20 cellular contexts compared by ENCODE assay signal in genomic region chr3:52068055-52068704, GRCh38. TPM values are rescaled to one million over a fixed set of nuclear protein-coding genes. Genes with fewer than 3 reads are reported as not detected.
A peak's percentile ranks its signal among the peaks of the same experiment; 100 is the strongest.
DNase-seq lines count a peak whose midpoint lies in the region; ATAC-seq, FAIRE-seq and TF ChIP-seq lines count a peak whose summit lies in the region.
"Had no signal": no experiment of that assay in that cellular context is flagged by ENCODE, and none has a peak within 500 bp of the region (broad histone marks: within the 10 kb centered on the region; RNA-seq: fewer than 3 reads in every experiment).

No MANE protein-coding gene starts in this region.

- no peak overlapping the region for H3K4me3 Mint-ChIP-seq in glutamatergic neuron (ENCODE audit: unreplicated experiment)
- H3K4me3 Mint-ChIP-seq in Caco-2 (ENCODE audit: unreplicated experiment) = no peak overlapping the region
- H3K4me3 Mint-ChIP-seq: activated T-helper 17 cell treated with anti-CD3 and anti-CD28 coated beads, Interleukin-2, amount 50 U/mL, for 72 hours; B cell; central memory CD8-positive, alpha-beta T cell; natural killer cell treated with Interleukin-12 subunit alpha and Interleukin-12 subunit beta and Interleukin-15 and Interleukin-18, amount 100 ng/mL, for 72 hours had no signal

- no peaks in the 10 kb centered on the region for H3K9me3 ChIP-seq in smooth muscle cell (replicated peaks; ENCODE audit: low read depth)
- H3K9me3 ChIP-seq in HepG2 (ENCODE audit: low read length) = no peaks in the 10 kb centered on the region
- no peaks in the 10 kb centered on the region for H3K9me3 ChIP-seq in Caco-2
- H3K9me3 ChIP-seq: prostate gland had no signal

- CTCF ChIA-PET in HepG2 (lab: Yijun Ruan, JAX; ENCODE audit: low intra/inter-chr PET ratio, low total read pairs) = no interaction called here
- CTCF ChIA-PET in Caco-2 (lab: Charles Lee) = no interaction called here

- H3K9me3 Mint-ChIP-seq in glutamatergic neuron (ENCODE audit: unreplicated experiment) (no peaks in the 10 kb centered on the region), Caco-2 (ENCODE audit: unreplicated experiment) (no peaks in the 10 kb centered on the region)
- H3K9me3 Mint-ChIP-seq: activated T-helper 17 cell treated with anti-CD3 and anti-CD28 coated beads, Interleukin-2, amount 50 U/mL, for 72 hours; central memory CD8-positive, alpha-beta T cell; natural killer cell treated with Interleukin-12 subunit alpha and Interleukin-12 subunit beta and Interleukin-15 and Interleukin-18, amount 100 ng/mL, for 72 hours had no signal

- H3K4me2 ChIP-seq in smooth muscle cell (peak overlapping the region; percentile 74), HepG2 (ENCODE audit: low read depth, low read length) (no peak overlapping the region)
- H3K4me2 ChIP-seq: KMS-11 had no signal

- TF ChIP-seq CTCF in HFF-Myc (IDR thresholded peaks at IDR 0.05; ENCODE audit: low read depth, low read length, missing control alignments) (no peak), glutamatergic neuron (IDR thresholded peaks at IDR 0.05; ENCODE audit: partially characterized antibody, unreplicated experiment) (no peak), smooth muscle cell (IDR thresholded peaks at IDR 0.05; ENCODE audit: borderline replicate concordance, insufficient read depth, poor library complexity, severe bottlenecking) (no peak), HepG2 (CRISPR knock-in tag; IDR thresholded peaks at IDR 0.05) (no peak), Caco-2 (IDR thresholded peaks at IDR 0.05; ENCODE audit: insufficient read depth in 1 of 2, low read depth in 1 of 2, low read length in 1 of 2, severe bottlenecking in 1 of 2, unreplicated experiment in 1 of 2) (no peak)

- FAIRE-seq in HepG2 (lab: Jason Lieb, UNC) = no peak

- DNase-seq in HFF-Myc (ENCODE audit: extremely low read depth, low read depth) (peak; percentile 88), amniotic epithelial cell (ENCODE audit: low read depth) (peak; percentile 46), glutamatergic neuron (peak; percentile 43), smooth muscle cell (lab: John Stamatoyannopoulos, UW; ENCODE audit: unreplicated experiment) (no peak), HepG2 (ENCODE audit: low spot score) (no peak), Caco-2 (no peak), left colon (no peak)
- DNase-seq: Calu3; effector memory CD4-positive, alpha-beta T cell; GM23248; islet precursor cell; NCI-H1048; NCI-H524; stimulated activated CD4-positive, alpha-beta T cell treated with anti-CD3 and anti-CD28 coated beads, Interleukin-12 subunit alpha, Interleukin-12 subunit beta, amount 100 ng/mL, for 4 hours had no signal

- H3K4me1 ChIP-seq in smooth muscle cell (ENCODE audit: low read depth) (peaks cover 14% of the 10 kb centered on the region), HepG2 (ENCODE audit: insufficient read depth, low read length) (peaks cover 24% of the 10 kb centered on the region), Caco-2 (no peaks in the 10 kb centered on the region)
- H3K4me1 ChIP-seq: prostate gland had no signal

- TF ChIP-seq EP300 in HepG2 (IDR thresholded peaks at IDR 0.05; ENCODE audit: low read depth in 2 of 2, low read length in 2 of 2) (no peak), HepG2 (CRISPR knock-in tag; IDR thresholded peaks at IDR 0.05; ENCODE audit: borderline replicate concordance) (no peak)

- H4K20me1 ChIP-seq in smooth muscle cell (ENCODE audit: low read depth) (no peaks in the 10 kb centered on the region), HepG2 (ENCODE audit: insufficient read depth, low read length) (no peaks in the 10 kb centered on the region)

- no peak for TF ChIP-seq RAD21 in HepG2 (CRISPR knock-in tag; IDR thresholded peaks at IDR 0.05)

- no peaks in the 10 kb centered on the region for H3K27me3 ChIP-seq in smooth muscle cell (ENCODE audit: low read depth)
- peaks cover 6 to 26% of the 10 kb centered on the region in 2 experiments for H3K27me3 ChIP-seq in HepG2 (ENCODE audit: control insufficient read depth in 1 of 2, insufficient read depth in 2 of 2, low read length in 2 of 2)
- H3K27me3 ChIP-seq in Caco-2 (replicated peaks; ENCODE audit: control insufficient read depth, insufficient read depth, low read length) = no peaks in the 10 kb centered on the region

- H3K27ac ChIP-seq in smooth muscle cell (ENCODE audit: low read depth) (peak overlapping the region; percentile 83), HepG2 (ENCODE audit: extremely low read length, insufficient read depth, low read length) (no peak overlapping the region)
- H3K27ac ChIP-seq: GM23248, KMS-11, prostate gland had no signal

- ATAC-seq in HepG2 (no peak), left colon (no peak)
- ATAC-seq: activated T-helper 17 cell treated with anti-CD3 and anti-CD28 coated beads, Interleukin-2, amount 50 U/mL, for 72 hours; natural killer cell treated with Interleukin-12 subunit alpha and Interleukin-12 subunit beta and Interleukin-15 and Interleukin-18, amount 100 ng/mL, for 72 hours had no signal

- H3K9ac ChIP-seq in smooth muscle cell (ENCODE audit: low read depth) (peak overlapping the region; percentile 0), HepG2 (ENCODE audit: insufficient read depth, low read depth, low read length) (no peak overlapping the region)
- H3K9ac ChIP-seq: GM23248, KMS-11 had no signal

- no peak for TF ChIP-seq POLR2A in HepG2 (IDR thresholded peaks at IDR 0.05; ENCODE audit: insufficient read depth in 1 of 2, low read depth in 2 of 2, low read length in 2 of 2)

- BruUV-seq in HepG2 (replicated peaks; lab: Mats Ljungman, UMichigan) (no TSS peak), Caco-2 (replicated peaks; lab: Mats Ljungman, UMichigan) (no TSS peak)

- H3F3A ChIP-seq in smooth muscle cell (ENCODE audit: low read depth) = no peaks in the 10 kb centered on the region

- in situ Hi-C loops in HepG2 (cut with HindIII; ENCODE audit: extremely low pct_ligation_motif_present, low pct_unique_long_range_greater_than_20kb) = no loop called here

- 16% methylated on average over 13 of the region's 14 CpGs for WGBS in smooth muscle cell (ENCODE audit: low lambda C conversion rate)
- WGBS in HepG2 (ENCODE audit: low lambda C conversion rate) = 71% methylated on average over 7 of the region's 14 CpGs

- H3K4me1 Mint-ChIP-seq in glutamatergic neuron (ENCODE audit: low read depth, unreplicated experiment) = peaks cover 5% of the 10 kb centered on the region
- no peaks in the 10 kb centered on the region for H3K4me1 Mint-ChIP-seq in Caco-2 (ENCODE audit: low read depth, unreplicated experiment)
- H3K4me1 Mint-ChIP-seq: activated T-helper 17 cell treated with anti-CD3 and anti-CD28 coated beads, Interleukin-2, amount 50 U/mL, for 72 hours had no signal

- peak overlapping the region; percentile 73 for H2AFZ ChIP-seq in smooth muscle cell (ENCODE audit: low read depth)
- H2AFZ ChIP-seq in HepG2 (ENCODE audit: low read length) = no peak overlapping the region
- H2AFZ ChIP-seq: GM23248 had no signal

- H3K36me3 ChIP-seq in smooth muscle cell (ENCODE audit: low read depth) (no peaks in the 10 kb centered on the region), HepG2 (replicated peaks in 1 of 2; ENCODE audit: control insufficient read depth in 1 of 2, insufficient read depth in 2 of 2, low read length in 2 of 2) (no peaks in the 10 kb centered on the region), Caco-2 (ENCODE audit: control insufficient read depth, insufficient read depth, low read length) (no peaks in the 10 kb centered on the region)
- H3K36me3 ChIP-seq: prostate gland had no signal

- H3K79me2 ChIP-seq in smooth muscle cell (ENCODE audit: low read depth) (no peaks in the 10 kb centered on the region), HepG2 (ENCODE audit: insufficient read depth, low read length) (no peaks in the 10 kb centered on the region)

- POLR2A ChIA-PET in HepG2 (lab: Yijun Ruan, JAX) (no interaction called here), Caco-2 (lab: Charles Lee) (no interaction called here)

- H3K36me3 Mint-ChIP-seq in glutamatergic neuron (ENCODE audit: unreplicated experiment) (no peaks in the 10 kb centered on the region), Caco-2 (ENCODE audit: insufficient read depth, unreplicated experiment) (peaks cover 5% of the 10 kb centered on the region)
- H3K36me3 Mint-ChIP-seq: natural killer cell treated with Interleukin-12 subunit alpha and Interleukin-12 subunit beta and Interleukin-15 and Interleukin-18, amount 100 ng/mL, for 72 hours had no signal

- H3K27me3 Mint-ChIP-seq in glutamatergic neuron (ENCODE audit: unreplicated experiment) (peaks cover 10% of the 10 kb centered on the region), Caco-2 (ENCODE audit: insufficient read depth, unreplicated experiment) (no peaks in the 10 kb centered on the region)
- H3K27me3 Mint-ChIP-seq: activated T-helper 17 cell treated with anti-CD3 and anti-CD28 coated beads, Interleukin-2, amount 50 U/mL, for 72 hours; B cell; central memory CD8-positive, alpha-beta T cell; natural killer cell treated with Interleukin-12 subunit alpha and Interleukin-12 subunit beta and Interleukin-15 and Interleukin-18, amount 100 ng/mL, for 72 hours had no signal

- H3K4me3 ChIP-seq in HFF-Myc (replicated peaks; ENCODE audit: low read depth, low read length) (0 out of 2 replicates have a peak overlapping the region, but pooled peaks have one; percentile 4), smooth muscle cell (no peak overlapping the region), HepG2 (replicated peaks in 1 of 3; ENCODE audit: insufficient read depth in 1 of 3, low read depth in 2 of 3, low read length in 3 of 3) (no peak overlapping the region), Caco-2 (ENCODE audit: low read depth, low read length) (no peak overlapping the region)
- H3K4me3 ChIP-seq: GM23248, prostate gland had no signal

- H3K27ac Mint-ChIP-seq in glutamatergic neuron (ENCODE audit: unreplicated experiment) = no peak overlapping the region
- H3K27ac Mint-ChIP-seq in Caco-2 (ENCODE audit: unreplicated experiment) = no peak overlapping the region
- H3K27ac Mint-ChIP-seq: activated T-helper 17 cell treated with anti-CD3 and anti-CD28 coated beads, Interleukin-2, amount 50 U/mL, for 72 hours; B cell had no signal

- intact Hi-C loops in HepG2 (cut with micrococcal nuclease; ENCODE audit: unreplicated experiment) = no loop called here
- intact Hi-C loops in Caco-2 (cut with micrococcal nuclease; ENCODE audit: unreplicated experiment) = no loop called here
- intact Hi-C loops in left colon (cut with DNase I, micrococcal nuclease) = no loop called here

RNA-seq across cellular contexts. Expression of gene DUSP7, which starts 11.8 kb away (rescaled TPM):
- total RNA-seq in glutamatergic neuron (ENCODE audit: unreplicated experiment) = 9.5 TPM
- 25.0 and 26.8 TPM in 2 replicates for total RNA-seq in smooth muscle cell
- 12.4 and 13.3 TPM in 2 replicates for polyA plus RNA-seq in smooth muscle cell
- total RNA-seq in HepG2 (2016; rRNA removed; fragmentation: Illumina TruSeq; extraction: Trizol) = 6.6 and 7.3 TPM in 2 replicates
- 4.7 and 5.1 TPM in 2 replicates for total RNA-seq in HepG2 (2016; cell fraction: cytosol; rRNA removed; fragmentation: Illumina TruSeq; extraction: Trizol; ENCODE audit: low read depth)
- 5.1 and 7.0 TPM in 2 replicates for total RNA-seq in HepG2 (2016; cell fraction: insoluble cytoplasmic fraction; rRNA removed; fragmentation: Illumina TruSeq; extraction: Trizol)
- 14.7 and 15.2 TPM in 2 replicates for total RNA-seq in HepG2 (2016; cell fraction: membrane; rRNA removed; fragmentation: Illumina TruSeq; extraction: Trizol)
- 4.6 and 4.7 TPM in 2 replicates for total RNA-seq in HepG2 (2016; cell fraction: nucleus; rRNA removed; fragmentation: Illumina TruSeq; extraction: Trizol)
- 8.7 and 8.8 TPM in 2 replicates for polyA plus RNA-seq in HepG2 (2011; rRNA removed)
- 8.3 and 10.5 TPM in 2 replicates for polyA plus RNA-seq in HepG2 (2011; cell fraction: cytosol; rRNA removed)
- polyA plus RNA-seq in HepG2 (2011; cell fraction: nucleus; rRNA removed) = 5.7 and 6.3 TPM in 2 replicates
- 2.9 and 3.4 TPM in 2 replicates for polyA plus RNA-seq in HepG2 (2012)
- 7.5 and 8.7 TPM in 2 replicates for polyA plus RNA-seq in HepG2 (2016; cell fraction: cytosol; fragmentation: Illumina TruSeq; extraction: Trizol; ENCODE audit: low read depth)
- 9.3 and 11.6 TPM in 2 replicates for polyA plus RNA-seq in HepG2 (2016; cell fraction: insoluble cytoplasmic fraction; fragmentation: Illumina TruSeq; extraction: Trizol; ENCODE audit: low read depth)
- polyA plus RNA-seq in HepG2 (2016; cell fraction: membrane; fragmentation: Illumina TruSeq; extraction: Trizol; ENCODE audit: low read depth) = 15.7 and 19.4 TPM in 2 replicates
- 7.9 and 8.3 TPM in 2 replicates for polyA plus RNA-seq in HepG2 (2016; cell fraction: nucleus; fragmentation: Illumina TruSeq; extraction: Trizol; ENCODE audit: insufficient read depth, low read depth)
- 31.6 and 87.2 TPM in 2 replicates for polyA minus RNA-seq in HepG2 (2011; rRNA and poly(A)+ RNA removed; ENCODE audit: low replicate concordance)
- polyA minus RNA-seq in HepG2 (2011; cell fraction: cytosol; rRNA and poly(A)+ RNA removed) = 8.1 and 9.1 TPM in 2 replicates
- polyA minus RNA-seq in HepG2 (2011; cell fraction: nucleus; rRNA and poly(A)+ RNA removed) = 4.6 and 5.6 TPM in 2 replicates
- total RNA-seq in Caco-2 (2022) = 8.4 and 9.9 TPM in 2 replicates
- 1 to 10 TPM; 7.4 to 9.1 TPM for total RNA-seq in left colon

Comparison
In these comparisons a context has a peak if more than half of its experiments do, and no peak if none do; other contexts are left out.
1. DNase-seq: peak in HFF-Myc (single experiment), amniotic epithelial cell (single experiment) and glutamatergic neuron (single experiment); none in smooth muscle cell (single experiment), HepG2 (single experiment), Caco-2 (0 of 2) and left colon (0 of 2).